Comparison of ENCODE assay signal across 8 cellular contexts in genomic region chr16:88770459-88771293, GRCh38. TPM values are rescaled to one million over a fixed set of nuclear protein-coding genes. Genes with fewer than 3 reads are reported as not detected.
DNase-seq lines count a peak whose midpoint lies in the region; TF ChIP-seq lines count a peak whose summit lies in the region.

No MANE protein-coding gene starts in this region.

- intact Hi-C loops in dorsolateral prefrontal cortex (cut with DNase I), result no loop called here

- H3K9me3 ChIP-seq in BE2C, result no peaks in the 10 kb centered on the region
- H3K9me3 ChIP-seq in neutrophil, result no peaks in the 10 kb centered on the region

- H3K4me1 ChIP-seq in BE2C, result peaks cover 26% of the 10 kb centered on the region
- peaks cover 11 to 21% of the 10 kb centered on the region in 2 experiments for H3K4me1 ChIP-seq in neutrophil (ENCODE audit: control insufficient read depth in 1 of 2, insufficient read depth in 1 of 2, low read depth in 1 of 2, low read length in 1 of 2)

- H3K36me3 ChIP-seq in BE2C (no peaks in the 10 kb centered on the region), neutrophil (no peaks in the 10 kb centered on the region)

- peaks cover 61% of the 10 kb centered on the region for H3K4me1 Mint-ChIP-seq in HFFc6 (ENCODE audit: low read depth)

- no peak overlapping the region for H3K4me3 Mint-ChIP-seq in HFFc6

- H3K9me3 Mint-ChIP-seq in HFFc6, result no peaks in the 10 kb centered on the region

- DNase-seq in BE2C (peak; percentile 78), HFFc6 (no peak), SK-N-DZ (ENCODE audit: low spot score) (peak; percentile 91), epithelial cell of prostate (ENCODE audit: low read depth, low spot score) (no peak), AML-193 (lab: John Stamatoyannopoulos, UW) (no peak), dorsolateral prefrontal cortex (no peak), hippocampal formation (lab: John Stamatoyannopoulos, UW) (no peak)

- peak overlapping the region; percentile 31 for H3K4me3 ChIP-seq in BE2C (ENCODE audit: low read depth, low read length)
- peak overlapping the region; percentile 12 to 38 for H3K4me3 ChIP-seq in neutrophil (ENCODE audit: low read depth in 1 of 2, low read length in 1 of 2)
- no peak overlapping the region for H3K4me3 ChIP-seq in dorsolateral prefrontal cortex

- H3K27ac Mint-ChIP-seq in HFFc6, result peak overlapping the region; percentile 48; the same call in 1 of the 2 replicates

- peaks cover 4% of the 10 kb centered on the region for H3K27me3 Mint-ChIP-seq in HFFc6 (ENCODE audit: insufficient read depth)

- H3K27ac ChIP-seq in epithelial cell of prostate, result peak overlapping the region; percentile 74
- no peak overlapping the region for H3K27ac ChIP-seq in neutrophil
- H3K27ac ChIP-seq in dorsolateral prefrontal cortex, result no peak overlapping the region

- peaks cover 11% of the 10 kb centered on the region for H3K27me3 ChIP-seq in BE2C
- H3K27me3 ChIP-seq in neutrophil, result no peaks in the 10 kb centered on the region
- no peaks in the 10 kb centered on the region for H3K27me3 ChIP-seq in dorsolateral prefrontal cortex

- peaks cover 4% of the 10 kb centered on the region; the same call in 1 of the 2 replicates for H3K36me3 Mint-ChIP-seq in HFFc6 (ENCODE audit: low read depth)

- TF ChIP-seq CTCF in BE2C (IDR thresholded peaks at IDR 0.05; ENCODE audit: low read depth, low read length) (no peak), HFFc6 (IDR thresholded peaks at IDR 0.05) (no peak), neutrophil (IDR thresholded peaks at IDR 0.05) (no peak), dorsolateral prefrontal cortex (IDR thresholded peaks at IDR 0.05 in 54 of 56, conservative IDR thresholded peaks at IDR 0.05 in 2 of 56; ENCODE audit: low read depth in 1 of 56, partially characterized antibody in 56 of 56) (no peak)

RNA-seq across cellular contexts. Expression of gene PIEZO1, which starts 14.3 kb away (rescaled TPM):
- 21.7 TPM for polyA plus RNA-seq in BE2C (2012; ENCODE audit: insufficient read depth, insufficient read length, low read depth)
- 100 to 1,000 TPM; 238 to 293 (median 264) TPM for total RNA-seq in HFFc6 (2021; fragmentation: NEBNext Ultra II Directional; extraction: Animal tissue kit (Norgen Biotek cat#: 25700))
- 37.9 and 52.7 TPM in 2 replicates for polyA plus RNA-seq in SK-N-DZ (2014; cell fraction: cytosol; rRNA removed)
- 213 and 283 TPM in 2 replicates for polyA plus RNA-seq in SK-N-DZ (2014; cell fraction: nucleus; rRNA removed)
- 10 to 100 TPM; 14.6 to 86.5 (median 34.6) TPM for total RNA-seq in dorsolateral prefrontal cortex

RNA-seq across cellular contexts. Expression of gene CDT1, which starts 32.9 kb away (rescaled TPM):
- 27.8 TPM for polyA plus RNA-seq in BE2C (2012; ENCODE audit: insufficient read depth, insufficient read length, low read depth)
- total RNA-seq in HFFc6 (2021; fragmentation: NEBNext Ultra II Directional; extraction: Animal tissue kit (Norgen Biotek cat#: 25700)), result 10 to 100 TPM; 13.3 to 28.2 (median 22.2) TPM
- 77.2 and 112 TPM in 2 replicates for polyA plus RNA-seq in SK-N-DZ (2014; cell fraction: cytosol; rRNA removed)
- 39.4 and 47.6 TPM in 2 replicates for polyA plus RNA-seq in SK-N-DZ (2014; cell fraction: nucleus; rRNA removed)
- total RNA-seq in dorsolateral prefrontal cortex, result 1 to 10 TPM in 106 of 120 experiments, under 1 TPM in 14; 0.49 to 5.3 (median 2.0) TPM

RNA-seq across cellular contexts. Expression of gene APRT, which starts 41.1 kb away (rescaled TPM):
- 391 TPM for polyA plus RNA-seq in BE2C (2012; ENCODE audit: insufficient read depth, insufficient read length, low read depth)
- total RNA-seq in HFFc6 (2021; fragmentation: NEBNext Ultra II Directional; extraction: Animal tissue kit (Norgen Biotek cat#: 25700)), result 100 to 1,000 TPM; 123 to 163 (median 130) TPM
- 144 and 169 TPM in 2 replicates for polyA plus RNA-seq in SK-N-DZ (2014; cell fraction: cytosol; rRNA removed)
- 148 and 171 TPM in 2 replicates for polyA plus RNA-seq in SK-N-DZ (2014; cell fraction: nucleus; rRNA removed)
- 10 to 100 TPM; 21.9 to 51.6 (median 33.2) TPM for total RNA-seq in dorsolateral prefrontal cortex

Comparison
In these comparisons a context has a peak if more than half of its experiments do, and no peak if none do; other contexts are left out.
1. DNase-seq: peak in BE2C (single experiment) and SK-N-DZ (single experiment); none in HFFc6 (single experiment), epithelial cell of prostate (single experiment), AML-193 (0 of 2), dorsolateral prefrontal cortex (0 of 10) and hippocampal formation (0 of 2).
2. H3K4me3 ChIP-seq: peak in BE2C (single experiment) and neutrophil (2 of 2); none in dorsolateral prefrontal cortex (0 of 59).